In the genomic region with DNA sequence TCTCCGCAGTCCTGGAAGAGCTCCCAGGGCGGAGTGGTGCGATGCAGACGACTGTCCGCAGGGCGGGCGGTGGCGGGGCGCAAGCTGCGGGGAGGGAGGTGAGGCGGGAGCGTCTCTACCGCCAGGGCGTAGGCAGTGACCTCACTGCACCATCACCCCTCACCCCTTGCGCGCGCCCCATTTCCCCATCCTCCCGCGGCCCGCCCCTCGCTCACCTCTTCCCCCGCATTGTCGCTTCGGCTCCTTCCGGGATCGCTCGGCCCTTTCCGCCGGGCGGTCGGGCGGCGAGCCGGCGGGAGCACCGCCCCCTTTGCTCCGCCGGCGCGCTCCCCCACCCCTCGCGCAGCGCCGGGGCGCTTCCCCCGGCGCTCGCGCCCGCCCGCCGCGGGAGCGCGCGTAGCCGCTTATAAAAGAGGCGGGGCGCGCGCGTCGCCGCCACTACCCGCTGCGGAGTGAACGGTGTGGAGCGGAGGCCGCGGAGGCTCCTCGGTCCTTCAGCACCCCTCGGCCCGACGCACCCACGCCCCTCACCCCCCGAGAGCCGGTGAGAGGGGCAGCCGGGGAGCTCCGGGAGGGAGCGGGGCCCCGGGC, we compare ENCODE assay signal across 8 cellular contexts. TPM values are rescaled to one million over a fixed set of nuclear protein-coding genes. Genes with fewer than 3 reads are reported as not detected.
A peak's percentile ranks its signal among the peaks of the same experiment; 100 is the strongest.
DNase-seq lines count a peak whose midpoint lies in the region; ATAC-seq, FAIRE-seq and TF ChIP-seq lines count a peak whose summit lies in the region.

A gene (plus strand): TSS at position 435 of the 591 bp plus-strand sequence. CDS start 14,154 bp downstream, outside the sequence.

- H2AFZ ChIP-seq in H1 (ENCODE audit: low read length) (no peak within 1 kb of the TSS), mesenchymal stem cell (ENCODE audit: low read depth, low read length) (peak within 1 kb of the TSS; percentile 44)

- H3K9ac ChIP-seq in H1 (replicated peaks in 1 of 4; ENCODE audit: extremely low read depth in 1 of 4, low read depth in 3 of 4, low read length in 3 of 4) (peak within 1 kb of the TSS; percentile 58 to 90 (median 72)), mesenchymal stem cell (ENCODE audit: low read length) (peak within 1 kb of the TSS; percentile 100)

- H2BK5ac ChIP-seq in H1 (ENCODE audit: low read depth, low read length) (peak within 1 kb of the TSS; percentile 66; the same call in 1 of the 2 replicates), mesenchymal stem cell (ENCODE audit: low read depth, low read length, poor library complexity, severe bottlenecking) (peak within 1 kb of the TSS; percentile 89)

- H3K27me3 ChIP-seq in H1 (replicated peaks in 1 of 4; ENCODE audit: control insufficient read depth in 3 of 4, extremely low read depth in 1 of 4, insufficient read depth in 3 of 4, low read length in 3 of 4): peaks cover 0 to 3% (median 0%) of the 10 kb centered on the region in 4 experiments; a peak in 3 of 7 replicates
- H3K27me3 ChIP-seq in mesenchymal stem cell (ENCODE audit: control insufficient read depth in 1 of 2, insufficient read depth in 1 of 2, low read length in 2 of 2): no peaks in the 10 kb centered on the region

- DNase-seq in COLO829 (ENCODE audit: low spot score): peak; percentile 95
- peak; percentile 82 for DNase-seq in HT-29 (ENCODE audit: low spot score)
- peak; percentile 91 to 95 for DNase-seq in NOMO-1 (lab: John Stamatoyannopoulos, UW; ENCODE audit: unreplicated experiment in 2 of 2)
- peak; percentile 75 to 97 for DNase-seq in H1 (ENCODE audit: low read depth in 1 of 2, low spot score in 2 of 2)
- peak; percentile 93 for DNase-seq in mesenchymal stem cell
- DNase-seq in stimulated activated CD8-positive, alpha-beta memory T cell treated with anti-CD3 and anti-CD28 coated beads, Interleukin-12 subunit alpha, Interleukin-12 subunit beta, amount 100 ng/mL, for 24 hours (ENCODE audit: extremely low read depth): peak; percentile 81

- H3K27ac ChIP-seq in H1 (ENCODE audit: low read depth, low read length): peak within 1 kb of the TSS; percentile 61; the same call in 1 of the 2 replicates
- H3K27ac ChIP-seq in mesenchymal stem cell (ENCODE audit: low read length, poor library complexity, severe bottlenecking): peak within 1 kb of the TSS; percentile 90

- peaks cover 5% of the 10 kb centered on the region for H3K23me2 ChIP-seq in H1 (ENCODE audit: low read depth, low read length)

- H3K56ac ChIP-seq in H1 (replicated peaks; ENCODE audit: insufficient read length, low read depth, low read length): peak within 1 kb of the TSS; percentile 26

- TF ChIP-seq CTCF in H1 (IDR thresholded peaks at IDR 0.05; ENCODE audit: control extremely low read depth in 1 of 3, insufficient read depth in 1 of 3, low read depth in 1 of 3, low read length in 3 of 3): 0 out of 4 replicates have a peak, but pooled peaks of 1 of the 3 experiments have one; percentile 9

- H2BK12ac ChIP-seq in H1 (ENCODE audit: low read depth, low read length) (no peak within 1 kb of the TSS), mesenchymal stem cell (ENCODE audit: low read length in 2 of 2) (peak within 1 kb of the TSS; percentile 63 to 89)

- peaks cover 10 to 17% (median 15%) of the 10 kb centered on the region in 4 experiments for H3K4me1 ChIP-seq in H1 (replicated peaks in 1 of 4; ENCODE audit: control insufficient read depth in 3 of 4, insufficient read depth in 4 of 4, low read length in 3 of 4)
- peaks cover 9% of the 10 kb centered on the region for H3K4me1 ChIP-seq in mesenchymal stem cell (ENCODE audit: control insufficient read depth, insufficient read depth, low read depth, low read length)

- H3K14ac ChIP-seq in H1 (ENCODE audit: insufficient read length) (no peak within 1 kb of the TSS), mesenchymal stem cell (ENCODE audit: low read length in 2 of 2) (peak within 1 kb of the TSS in 1 of 2 experiments; percentile 95)

- H3K18ac ChIP-seq in H1 (ENCODE audit: extremely low read depth, low read length): no peak within 1 kb of the TSS
- H3K18ac ChIP-seq in mesenchymal stem cell (ENCODE audit: low read depth in 1 of 2, low read length in 2 of 2): peak within 1 kb of the TSS; percentile 69 to 86

- no peak within 1 kb of the TSS for H2BK20ac ChIP-seq in H1 (ENCODE audit: low read length)

- H3K4me2 ChIP-seq in H1 (ENCODE audit: insufficient read depth in 1 of 2, low read depth in 2 of 2, low read length in 2 of 2) (peak within 1 kb of the TSS; percentile 79 to 82), mesenchymal stem cell (ENCODE audit: low read length, poor library complexity, severe bottlenecking) (peak within 1 kb of the TSS; percentile 97)

- peak within 1 kb of the TSS; percentile 83 to 96 (median 89) for H3K4me3 ChIP-seq in H1 (ENCODE audit: extremely low read depth in 1 of 4, insufficient read depth in 2 of 4, low read depth in 3 of 4, low read length in 4 of 4)
- H3K4me3 ChIP-seq in mesenchymal stem cell (ENCODE audit: insufficient read depth in 1 of 2, low read depth in 1 of 2, low read length in 2 of 2): peak within 1 kb of the TSS; percentile 97

- H3K9me3 ChIP-seq in H1 (ENCODE audit: insufficient read depth in 2 of 2, low read depth in 1 of 2, low read length in 1 of 2) (no peaks in the 10 kb centered on the region), mesenchymal stem cell (ENCODE audit: control insufficient read depth, low read length) (no peaks in the 10 kb centered on the region)

- H2AK5ac ChIP-seq in H1 (ENCODE audit: low read depth, low read length) (no peak within 1 kb of the TSS), mesenchymal stem cell (ENCODE audit: low read length, severe bottlenecking) (peak within 1 kb of the TSS; percentile 16)

- H3K23ac ChIP-seq in H1 (ENCODE audit: insufficient read length): no peak within 1 kb of the TSS
- peak within 1 kb of the TSS in 1 of 2 experiments; percentile 99 for H3K23ac ChIP-seq in mesenchymal stem cell (ENCODE audit: low read length in 2 of 2)

- no peak for TF ChIP-seq EP300 in H1 (IDR thresholded peaks at IDR 0.05; ENCODE audit: borderline replicate concordance in 1 of 2, low read depth in 2 of 2, low read length in 2 of 2)

- peak; percentile 75 for ATAC-seq in GM21360 (IDR thresholded peaks at IDR 0.05; ENCODE audit: unreplicated experiment)

- POLR2A ChIA-PET in activated CD8-positive, alpha-beta memory T cell treated with anti-CD3 and anti-CD28 coated beads for 36 hours (lab: Charles Lee): interaction anchor here (0.5 to 1.6 kb wide), 9 partner anchors 8 to 361 kb away, joined by 3 to 6 read pairs (median 4); a partner anchor contains a TSS
- POLR2A ChIA-PET in H1 (lab: Charles Lee; ENCODE audit: partially characterized antibody): interaction anchor here (0.6 to 7.2 kb wide), 42 partner anchors 11 to 396 kb away, joined by 3 to 59 read pairs (median 4); a partner anchor contains a TSS

- peaks cover 2 to 8% of the 10 kb centered on the region in 2 experiments for H4K20me1 ChIP-seq in H1 (replicated peaks in 1 of 2; ENCODE audit: control insufficient read depth in 1 of 2, insufficient read depth in 2 of 2, low read length in 2 of 2)

- H4K91ac ChIP-seq in H1 (replicated peaks; ENCODE audit: insufficient read length, low read length) (peak within 1 kb of the TSS; percentile 67), mesenchymal stem cell (ENCODE audit: low read length) (peak within 1 kb of the TSS; percentile 94)

- no peak for TF ChIP-seq RAD21 in H1 (IDR thresholded peaks at IDR 0.05 in 1 of 2, conservative IDR thresholded peaks at IDR 0.05 in 1 of 2; ENCODE audit: low read depth in 2 of 2, low read length in 2 of 2)

- H3K4ac ChIP-seq in H1 (replicated peaks; ENCODE audit: insufficient read length, low read depth, low read length): no peak within 1 kb of the TSS
- H3K4ac ChIP-seq in mesenchymal stem cell (ENCODE audit: low read depth in 1 of 2, low read length in 2 of 2): peak within 1 kb of the TSS; percentile 85 to 94

- H3K79me1 ChIP-seq in H1 (ENCODE audit: low read depth, low read length) (no peaks in the 10 kb centered on the region), mesenchymal stem cell (replicated peaks; ENCODE audit: low read length, poor library complexity, severe bottlenecking) (peaks cover 5% of the 10 kb centered on the region)

- H2BK120ac ChIP-seq in H1 (replicated peaks; ENCODE audit: low read depth, low read length): no peak within 1 kb of the TSS
- H2BK120ac ChIP-seq in mesenchymal stem cell (ENCODE audit: low read depth, low read length): peak within 1 kb of the TSS; percentile 95

- no peaks in the 10 kb centered on the region for H3K36me3 ChIP-seq in H1 (ENCODE audit: control insufficient read depth in 2 of 4, insufficient read depth in 4 of 4, low read length in 3 of 4)
- H3K36me3 ChIP-seq in mesenchymal stem cell (ENCODE audit: control insufficient read depth in 1 of 2, insufficient read depth in 2 of 2, low read depth in 1 of 2, low read length in 2 of 2): peaks cover 0 to 6% of the 10 kb centered on the region in 2 experiments

- peak; percentile 97 for TF ChIP-seq POLR2A in H1 (IDR thresholded peaks at IDR 0.05; ENCODE audit: control extremely low read depth in 1 of 2, low read depth in 2 of 2, low read length in 2 of 2)

- H4K8ac ChIP-seq in H1 (ENCODE audit: extremely low read depth, insufficient read depth, low read length): peak within 1 kb of the TSS; percentile 90; the same call in 1 of the 2 replicates
- H4K8ac ChIP-seq in mesenchymal stem cell (ENCODE audit: low read length): peak within 1 kb of the TSS; percentile 87

- H2BK15ac ChIP-seq in H1 (ENCODE audit: low read length) (no peak within 1 kb of the TSS), mesenchymal stem cell (ENCODE audit: low read depth, poor library complexity, severe bottlenecking) (peak within 1 kb of the TSS; percentile 67)

- peak within 1 kb of the TSS; percentile 48 for H4K5ac ChIP-seq in H1 (ENCODE audit: insufficient read length, low read depth, low read length)

- no peak for FAIRE-seq in H1 (lab: Jason Lieb, UNC)

- WGBS in H1 (ENCODE audit: extremely low coverage in 1 of 2, insufficient coverage in 1 of 2, insufficient read length in 1 of 2, insufficient replicate concordance in 2 of 2, low coverage in 1 of 2, low lambda C conversion rate in 2 of 2, missing lambda C conversion rate in 1 of 2), 2 experiments: 1% methylated on average over 30 of the region's 81 CpGs; no CpG with 5 or more reads in 1 of the 2 experiments
- 1% methylated on average over 24 of the region's 81 CpGs for WGBS in mesenchymal stem cell

- H3K79me2 ChIP-seq in H1 (ENCODE audit: control insufficient read depth in 1 of 2, insufficient read depth in 2 of 2, low read length in 2 of 2): peaks cover 0 to 43% of the 10 kb centered on the region in 2 experiments; a peak in 3 of 4 replicates

- CTCF ChIA-PET in activated CD8-positive, alpha-beta memory T cell treated with anti-CD3 and anti-CD28 coated beads for 36 hours (lab: Charles Lee): interaction anchor here (0.8 to 1.5 kb wide), 4 partner anchors 10 to 621 kb away, joined by 3 to 4 read pairs (median 3); no protein-coding TSS in a partner anchor
- CTCF ChIA-PET in H1 (lab: Charles Lee; ENCODE audit: partially characterized antibody): interaction anchor here (0.6 to 1.3 kb wide), 2 partner anchors 86 to 140 kb away, joined by 3 read pairs; no protein-coding TSS in a partner anchor

RNA-seq across cellular contexts. Expression of the gene that starts here (rescaled TPM):
- 192 and 203 TPM in 2 replicates for total RNA-seq in HT-29 (2014; rRNA removed; shearing (Covaris generic))
- 100 to 1,000 TPM; 162 to 166 TPM for total RNA-seq in activated CD8-positive, alpha-beta memory T cell treated with anti-CD3 and anti-CD28 coated beads for 36 hours
- total RNA-seq in H1 (2021; fragmentation: NEBNext Ultra II Directional; extraction: Animal tissue kit (Norgen Biotek cat#: 25700)): 209 and 216 TPM in 2 replicates
- polyA plus RNA-seq in H1 (2011; rRNA removed): 182 and 242 TPM in 2 replicates
- polyA plus RNA-seq in H1 (2011; cell fraction: cytosol; rRNA removed): 114 TPM
- 1,440 TPM for polyA plus RNA-seq in H1 (2011; cell fraction: nucleus; rRNA removed)
- polyA plus RNA-seq in H1 (2012, experiment 1 of 2): 154 to 212 TPM (median 190 TPM) in 4 replicates
- 39.0 TPM for polyA plus RNA-seq in H1 (2012, experiment 2 of 2)
- polyA plus RNA-seq in H1 (2013, experiment 1 of 2): 160 TPM
- polyA plus RNA-seq in H1 (2013, experiment 2 of 2): 138 TPM
- 238 and 259 TPM in 2 replicates for polyA minus RNA-seq in H1 (2011; rRNA and poly(A)+ RNA removed)
- polyA minus RNA-seq in H1 (2011; cell fraction: cytosol; rRNA and poly(A)+ RNA removed): 89.2 TPM
- 458 TPM for polyA minus RNA-seq in H1 (2011; cell fraction: nucleus; rRNA and poly(A)+ RNA removed)
- 107 TPM for polyA plus RNA-seq in mesenchymal stem cell (2013, experiment 1 of 2)
- polyA plus RNA-seq in mesenchymal stem cell (2013, experiment 2 of 2): 95.5 TPM

Comparison
In these comparisons a context has a peak if more than half of its experiments do, and no peak if none do; other contexts are left out.
1. Peak in every context shown above with its lines: DNase-seq, ATAC-seq, H3K4me3 ChIP-seq and H3K27ac ChIP-seq.